Comparison of ENCODE assay signal across 3 cellular contexts in genomic region chr1:205458777-205459566, GRCh38.
TF ChIP-seq lines count a peak whose summit lies in the region.

No MANE protein-coding gene starts in this region.

TF ChIP-seq in A549, 52 proteins besides CTCF, POLR2A, EP300 and RAD21 (continued from another document):
- TF ChIP-seq REST (IDR thresholded peaks at IDR 0.05) (peak; percentile 93), FOXS1 (CRISPR knock-in tag; IDR thresholded peaks at IDR 0.05) (0 out of 2 replicates have a peak, but pooled peaks have one; percentile 38)

TF ChIP-seq in HCT116, 20 proteins besides CTCF, POLR2A, EP300 and RAD21:
- TF ChIP-seq REST (IDR thresholded peaks at IDR 0.05; ENCODE audit: low read depth) (peak; percentile 89; the same call in 1 of the 2 replicates), EGR1 (IDR thresholded peaks at IDR 0.05; ENCODE audit: low read depth) (no peak)

TF ChIP-seq in WTC11, 78 proteins besides CTCF, POLR2A, EP300 and RAD21 (continued from another document and continues in another):
- TF ChIP-seq ZNF532 (CRISPR knock-in tag; IDR thresholded peaks at IDR 0.05; ENCODE audit: borderline replicate concordance) (no peak), OVOL2 (CRISPR knock-in tag; IDR thresholded peaks at IDR 0.05; ENCODE audit: borderline replicate concordance) (no peak), FOXK1 (CRISPR knock-in tag; IDR thresholded peaks at IDR 0.05) (peak; percentile 80; the same call in 1 of the 2 replicates), SMAD3 (CRISPR knock-in tag; IDR thresholded peaks at IDR 0.05; ENCODE audit: borderline replicate concordance) (peak; percentile 74; the same call in 1 of the 2 replicates), ATF3 (CRISPR knock-in tag; conservative IDR thresholded peaks at IDR 0.05) (no peak), ZBTB21 (CRISPR knock-in tag; IDR thresholded peaks at IDR 0.05; ENCODE audit: borderline replicate concordance) (no peak), STAT6 (CRISPR knock-in tag; conservative IDR thresholded peaks at IDR 0.05; ENCODE audit: low read depth) (no peak), GABPB1 (CRISPR knock-in tag; IDR thresholded peaks at IDR 0.05) (no peak), ZNF219 (CRISPR knock-in tag; IDR thresholded peaks at IDR 0.05; ENCODE audit: borderline replicate concordance) (no peak), ESRRA (CRISPR knock-in tag; IDR thresholded peaks at IDR 0.05; ENCODE audit: borderline replicate concordance) (no peak), GTF2I (CRISPR knock-in tag; conservative IDR thresholded peaks at IDR 0.05) (no peak), ARID4B (CRISPR knock-in tag; IDR thresholded peaks at IDR 0.05; ENCODE audit: borderline replicate concordance) (0 out of 2 replicates have a peak, but pooled peaks have one; percentile 78), ATF1 (CRISPR knock-in tag; IDR thresholded peaks at IDR 0.05) (no peak), FOXP1 (CRISPR knock-in tag; IDR thresholded peaks at IDR 0.05; ENCODE audit: borderline replicate concordance) (0 out of 2 replicates have a peak, but pooled peaks have one; percentile 32), SP1 (CRISPR knock-in tag; conservative IDR thresholded peaks at IDR 0.05) (no peak), ZNF396 (CRISPR knock-in tag; IDR thresholded peaks at IDR 0.05; ENCODE audit: borderline replicate concordance) (no peak), TP53 (CRISPR knock-in tag; IDR thresholded peaks at IDR 0.05) (no peak), TEAD1 (CRISPR knock-in tag; IDR thresholded peaks at IDR 0.05) (peak; percentile 87), CREB1 (CRISPR knock-in tag; IDR thresholded peaks at IDR 0.05) (no peak), ZNF121 (CRISPR knock-in tag; IDR thresholded peaks at IDR 0.05) (no peak), RELA (CRISPR knock-in tag; IDR thresholded peaks at IDR 0.05; ENCODE audit: borderline replicate concordance) (0 out of 2 replicates have a peak, but pooled peaks have one; percentile 16), HMGXB4 (CRISPR knock-in tag; IDR thresholded peaks at IDR 0.05) (no peak)
- TF ChIP-seq, protein P1, sequence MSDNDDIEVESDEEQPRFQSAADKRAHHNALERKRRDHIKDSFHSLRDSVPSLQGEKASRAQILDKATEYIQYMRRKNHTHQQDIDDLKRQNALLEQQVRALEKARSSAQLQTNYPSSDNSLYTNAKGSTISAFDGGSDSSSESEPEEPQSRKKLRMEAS (CRISPR knock-in tag; IDR thresholded peaks at IDR 0.05) = peak; percentile 20; the same call in 1 of the 2 replicates
- TF ChIP-seq, protein P2, sequence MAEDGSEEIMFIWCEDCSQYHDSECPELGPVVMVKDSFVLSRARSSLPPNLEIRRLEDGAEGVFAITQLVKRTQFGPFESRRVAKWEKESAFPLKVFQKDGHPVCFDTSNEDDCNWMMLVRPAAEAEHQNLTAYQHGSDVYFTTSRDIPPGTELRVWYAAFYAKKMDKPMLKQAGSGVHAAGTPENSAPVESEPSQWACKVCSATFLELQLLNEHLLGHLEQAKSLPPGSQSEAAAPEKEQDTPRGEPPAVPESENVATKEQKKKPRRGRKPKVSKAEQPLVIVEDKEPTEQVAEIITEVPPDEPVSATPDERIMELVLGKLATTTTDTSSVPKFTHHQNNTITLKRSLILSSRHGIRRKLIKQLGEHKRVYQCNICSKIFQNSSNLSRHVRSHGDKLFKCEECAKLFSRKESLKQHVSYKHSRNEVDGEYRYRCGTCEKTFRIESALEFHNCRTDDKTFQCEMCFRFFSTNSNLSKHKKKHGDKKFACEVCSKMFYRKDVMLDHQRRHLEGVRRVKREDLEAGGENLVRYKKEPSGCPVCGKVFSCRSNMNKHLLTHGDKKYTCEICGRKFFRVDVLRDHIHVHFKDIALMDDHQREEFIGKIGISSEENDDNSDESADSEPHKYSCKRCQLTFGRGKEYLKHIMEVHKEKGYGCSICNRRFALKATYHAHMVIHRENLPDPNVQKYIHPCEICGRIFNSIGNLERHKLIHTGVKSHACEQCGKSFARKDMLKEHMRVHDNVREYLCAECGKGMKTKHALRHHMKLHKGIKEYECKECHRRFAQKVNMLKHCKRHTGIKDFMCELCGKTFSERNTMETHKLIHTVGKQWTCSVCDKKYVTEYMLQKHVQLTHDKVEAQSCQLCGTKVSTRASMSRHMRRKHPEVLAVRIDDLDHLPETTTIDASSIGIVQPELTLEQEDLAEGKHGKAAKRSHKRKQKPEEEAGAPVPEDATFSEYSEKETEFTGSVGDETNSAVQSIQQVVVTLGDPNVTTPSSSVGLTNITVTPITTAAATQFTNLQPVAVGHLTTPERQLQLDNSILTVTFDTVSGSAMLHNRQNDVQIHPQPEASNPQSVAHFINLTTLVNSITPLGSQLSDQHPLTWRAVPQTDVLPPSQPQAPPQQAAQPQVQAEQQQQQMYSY (CRISPR knock-in tag; IDR thresholded peaks at IDR 0.05) = 0 out of 2 replicates have a peak, but pooled peaks have one; percentile 9
- TF ChIP-seq, protein P3, sequence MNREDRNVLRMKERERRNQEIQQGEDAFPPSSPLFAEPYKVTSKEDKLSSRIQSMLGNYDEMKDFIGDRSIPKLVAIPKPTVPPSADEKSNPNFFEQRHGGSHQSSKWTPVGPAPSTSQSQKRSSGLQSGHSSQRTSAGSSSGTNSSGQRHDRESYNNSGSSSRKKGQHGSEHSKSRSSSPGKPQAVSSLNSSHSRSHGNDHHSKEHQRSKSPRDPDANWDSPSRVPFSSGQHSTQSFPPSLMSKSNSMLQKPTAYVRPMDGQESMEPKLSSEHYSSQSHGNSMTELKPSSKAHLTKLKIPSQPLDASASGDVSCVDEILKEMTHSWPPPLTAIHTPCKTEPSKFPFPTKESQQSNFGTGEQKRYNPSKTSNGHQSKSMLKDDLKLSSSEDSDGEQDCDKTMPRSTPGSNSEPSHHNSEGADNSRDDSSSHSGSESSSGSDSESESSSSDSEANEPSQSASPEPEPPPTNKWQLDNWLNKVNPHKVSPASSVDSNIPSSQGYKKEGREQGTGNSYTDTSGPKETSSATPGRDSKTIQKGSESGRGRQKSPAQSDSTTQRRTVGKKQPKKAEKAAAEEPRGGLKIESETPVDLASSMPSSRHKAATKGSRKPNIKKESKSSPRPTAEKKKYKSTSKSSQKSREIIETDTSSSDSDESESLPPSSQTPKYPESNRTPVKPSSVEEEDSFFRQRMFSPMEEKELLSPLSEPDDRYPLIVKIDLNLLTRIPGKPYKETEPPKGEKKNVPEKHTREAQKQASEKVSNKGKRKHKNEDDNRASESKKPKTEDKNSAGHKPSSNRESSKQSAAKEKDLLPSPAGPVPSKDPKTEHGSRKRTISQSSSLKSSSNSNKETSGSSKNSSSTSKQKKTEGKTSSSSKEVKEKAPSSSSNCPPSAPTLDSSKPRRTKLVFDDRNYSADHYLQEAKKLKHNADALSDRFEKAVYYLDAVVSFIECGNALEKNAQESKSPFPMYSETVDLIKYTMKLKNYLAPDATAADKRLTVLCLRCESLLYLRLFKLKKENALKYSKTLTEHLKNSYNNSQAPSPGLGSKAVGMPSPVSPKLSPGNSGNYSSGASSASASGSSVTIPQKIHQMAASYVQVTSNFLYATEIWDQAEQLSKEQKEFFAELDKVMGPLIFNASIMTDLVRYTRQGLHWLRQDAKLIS (CRISPR knock-in tag; IDR thresholded peaks at IDR 0.05; ENCODE audit: borderline replicate concordance) = no peak
- TF ChIP-seq, protein P4, sequence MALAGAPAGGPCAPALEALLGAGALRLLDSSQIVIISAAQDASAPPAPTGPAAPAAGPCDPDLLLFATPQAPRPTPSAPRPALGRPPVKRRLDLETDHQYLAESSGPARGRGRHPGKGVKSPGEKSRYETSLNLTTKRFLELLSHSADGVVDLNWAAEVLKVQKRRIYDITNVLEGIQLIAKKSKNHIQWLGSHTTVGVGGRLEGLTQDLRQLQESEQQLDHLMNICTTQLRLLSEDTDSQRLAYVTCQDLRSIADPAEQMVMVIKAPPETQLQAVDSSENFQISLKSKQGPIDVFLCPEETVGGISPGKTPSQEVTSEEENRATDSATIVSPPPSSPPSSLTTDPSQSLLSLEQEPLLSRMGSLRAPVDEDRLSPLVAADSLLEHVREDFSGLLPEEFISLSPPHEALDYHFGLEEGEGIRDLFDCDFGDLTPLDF (CRISPR knock-in tag; IDR thresholded peaks at IDR 0.05) = no peak
